In the genomic region with DNA sequence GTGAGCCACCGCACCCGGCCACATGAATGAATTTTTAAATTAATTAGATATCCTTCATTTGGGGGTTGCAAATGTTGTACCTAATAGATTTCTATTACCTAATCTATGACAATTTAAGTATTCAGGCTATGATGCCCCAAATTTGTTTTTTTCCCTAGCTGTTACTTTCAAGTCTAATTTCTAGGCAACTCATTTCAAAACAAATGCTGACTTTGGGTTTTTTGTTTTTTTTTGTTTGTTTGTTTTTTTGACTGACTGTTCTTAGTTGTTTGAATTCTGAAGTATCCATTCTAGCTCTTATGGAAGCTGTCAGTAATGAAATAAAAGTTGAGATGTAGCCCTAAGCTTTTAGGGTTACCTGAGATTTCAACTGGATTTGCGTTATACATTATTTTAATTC, we compare ENCODE assay signal across 24 cellular contexts.
DNase-seq lines count a peak whose midpoint lies in the region; ATAC-seq, FAIRE-seq and TF ChIP-seq lines count a peak whose summit lies in the region.
"Had no signal": no experiment of that assay in that cellular context is flagged by ENCODE, and none has a peak within 500 bp of the region (broad histone marks: within the 10 kb centered on the region; RNA-seq: fewer than 3 reads in every experiment).

No MANE protein-coding gene starts in this region.

- TF ChIP-seq EP300 in SK-N-SH (IDR thresholded peaks at IDR 0.05; ENCODE audit: borderline replicate concordance in 1 of 2, low read depth in 1 of 2, low read length in 1 of 2): no peak
- no peak for TF ChIP-seq EP300 in A549 (IDR thresholded peaks at IDR 0.05)
- TF ChIP-seq EP300 in K562 (IDR thresholded peaks at IDR 0.05; ENCODE audit: low read length): no peak

- no TSS peak for BruUV-seq in K562 (replicated peaks; lab: Mats Ljungman, UMichigan)

- H3K36me3 ChIP-seq in SK-N-SH (replicated peaks in 1 of 2; ENCODE audit: control insufficient read depth in 1 of 2, insufficient read depth in 2 of 2, low read length in 1 of 2) (no peaks in the 10 kb centered on the region), K562 (ENCODE audit: control insufficient read depth, insufficient read depth, low read length) (no peaks in the 10 kb centered on the region)
- H3K36me3 ChIP-seq: BE2C, BLaER1 had no signal

- DNase-seq in SK-N-SH (no peak), A549 (ENCODE audit: low read depth in 1 of 2, low spot score in 1 of 2) (no peak), K562 (ENCODE audit: extremely low read depth in 1 of 4, low spot score in 3 of 4) (no peak)
- DNase-seq in activated CD4-positive, alpha-beta T cell treated with anti-CD3 and anti-CD28 coated beads for 4 hours: no peak
- DNase-seq: ACHN; BE2C; C1 segment of cervical spinal cord; CD4-positive, alpha-beta memory T cell; CD4-positive, CD25-positive, alpha-beta regulatory T cell; CD8-positive, alpha-beta memory T cell; COR-L47; DMS 273 treated with DMSO at 0.1 percent for 48 hours; DMS153; DMS53; DMS79; DND-41; EL; GDM1 had no signal

- H3K79me2 ChIP-seq in SK-N-SH (ENCODE audit: insufficient read depth): no peaks in the 10 kb centered on the region
- H3K79me2 ChIP-seq in K562 (ENCODE audit: control insufficient read depth, insufficient read depth, low read length): no peaks in the 10 kb centered on the region

- H3F3A ChIP-seq in SK-N-SH (replicated peaks; ENCODE audit: insufficient read depth): peaks cover 6% of the 10 kb centered on the region

- H3K9me3 ChIP-seq in SK-N-SH (no peaks in the 10 kb centered on the region; the same call in 1 of the 2 replicates), A549 (no peaks in the 10 kb centered on the region), K562 (replicated peaks; ENCODE audit: control insufficient read depth, insufficient read depth, low read depth, low read length) (no peaks in the 10 kb centered on the region)
- H3K9me3 ChIP-seq: BE2C, BLaER1 had no signal

- H3K4me1 ChIP-seq in SK-N-SH (ENCODE audit: control insufficient read depth in 1 of 2, insufficient read depth in 2 of 2, low read depth in 1 of 2, low read length in 1 of 2) (no peaks in the 10 kb centered on the region), A549 (no peaks in the 10 kb centered on the region), K562 (replicated peaks in 1 of 2; ENCODE audit: control insufficient read depth in 2 of 2, insufficient read depth in 2 of 2, low read length in 2 of 2) (peaks cover 0 to 14% of the 10 kb centered on the region in 2 experiments; a peak in 3 of 5 replicates)
- H3K4me1 ChIP-seq: BE2C had no signal

- H3K27ac ChIP-seq in SK-N-SH (ENCODE audit: low read depth in 2 of 2, low read length in 1 of 2) (no peak overlapping the region), A549 (no peak overlapping the region), K562 (ENCODE audit: extremely low read depth, low read depth, low read length) (no peak overlapping the region)
- H3K27ac ChIP-seq: 22Rv1, BLaER1 had no signal

- H3K4me2 ChIP-seq in SK-N-SH (no peak overlapping the region), A549 (no peak overlapping the region), K562 (ENCODE audit: insufficient read depth, low read length) (no peak overlapping the region)
- H3K4me2 ChIP-seq: BLaER1 had no signal

- CTCF ChIA-PET in SK-N-SH (lab: Yijun Ruan, JAX): interaction anchor here (0.6 to 1.6 kb wide), 2 partner anchors 13 to 62 kb away, joined by 3 read pairs; partner anchors contain the start of gene CREM
- CTCF ChIA-PET in A549 (lab: Yijun Ruan, JAX): interaction anchor here (0.6 to 1.0 kb wide), 3 partner anchors 24 to 247 kb away, joined by 3 to 5 read pairs (median 4); no protein-coding TSS in a partner anchor
- CTCF ChIA-PET in K562 (lab: Yijun Ruan, JAX; ENCODE audit: low intra/inter-chr PET ratio): no interaction called here

- intact Hi-C loops in K562 (cut with micrococcal nuclease): no loop called here

- H3K27me3 ChIP-seq in SK-N-SH (ENCODE audit: insufficient read depth) (no peaks in the 10 kb centered on the region), K562 (ENCODE audit: control insufficient read depth in 2 of 2, insufficient read depth in 2 of 2, low read length in 2 of 2) (no peaks in the 10 kb centered on the region)
- H3K27me3 ChIP-seq: BE2C, BLaER1 had no signal

- H3K9ac ChIP-seq in SK-N-SH: no peak overlapping the region
- H3K9ac ChIP-seq in K562 (ENCODE audit: insufficient read depth in 1 of 2, low read depth in 2 of 2, low read length in 2 of 2): no peak overlapping the region
- H3K9ac ChIP-seq: BLaER1 had no signal

- POLR2A ChIA-PET in SK-N-SH (lab: Yijun Ruan, JAX): no interaction called here
- POLR2A ChIA-PET in A549 (lab: Yijun Ruan, JAX): no interaction called here
- POLR2A ChIA-PET in K562 (lab: Yijun Ruan, JAX): no interaction called here

- no peaks in the 10 kb centered on the region for H3K9me1 ChIP-seq in K562 (ENCODE audit: control insufficient read depth, insufficient read depth, low read length)

- H2AFZ ChIP-seq in SK-N-SH (ENCODE audit: low read depth): peak overlapping the region; percentile 65; the same call in 1 of the 2 replicates
- no peak overlapping the region for H2AFZ ChIP-seq in K562 (ENCODE audit: low read depth, low read length)

- H3K4me3 ChIP-seq in SK-N-SH (ENCODE audit: low read depth in 2 of 2, low read length in 1 of 2) (no peak overlapping the region), A549 (no peak overlapping the region), K562 (no peak overlapping the region)
- H3K4me3 ChIP-seq: BLaER1, GM12878 had no signal

- H3K9me2 ChIP-seq in SK-N-SH: no peaks in the 10 kb centered on the region

- in situ Hi-C loops in K562 (cut with MboI): no loop called here

- FAIRE-seq in A549 (lab: Jason Lieb, UNC) (no peak), K562 (lab: Jason Lieb, UNC) (no peak)
- FAIRE-seq: GM12878, GM12892, GM18507 had no signal

- TF ChIP-seq POLR2A in A549 (IDR thresholded peaks at IDR 0.05; ENCODE audit: low read length) (no peak), K562 (conservative IDR thresholded peaks at IDR 0.05) (no peak)

- H4K20me1 ChIP-seq in SK-N-SH (ENCODE audit: insufficient read depth): no peaks in the 10 kb centered on the region
- H4K20me1 ChIP-seq in K562 (replicated peaks; ENCODE audit: control insufficient read depth, insufficient read depth, low read length): no peaks in the 10 kb centered on the region
- H4K20me1 ChIP-seq: BLaER1 had no signal

- 97% methylated on average over 3 of the region's 3 CpGs for WGBS in SK-N-SH (ENCODE audit: low lambda C conversion rate)
- WGBS in A549 (ENCODE audit: missing lambda C conversion rate): 95% methylated on average over 3 of the region's 3 CpGs
- 93% methylated on average over 3 of the region's 3 CpGs for WGBS in K562 (ENCODE audit: insufficient coverage, low coverage, missing lambda C conversion rate)

- no peak for ATAC-seq in SK-N-SH treated with all-trans-retinoic acid at 6 μM for 48 hours
- ATAC-seq in A549: no peak
- no peak for ATAC-seq in K562
- ATAC-seq: GM12878 had no signal

- TF ChIP-seq RAD21 in SK-N-SH (IDR thresholded peaks at IDR 0.05; ENCODE audit: low read length) (no peak), A549 (conservative IDR thresholded peaks at IDR 0.05 in 1 of 2, IDR thresholded peaks at IDR 0.05 in 1 of 2) (no peak), K562 (CRISPR knock-in tag; conservative IDR thresholded peaks at IDR 0.05 in 1 of 2, IDR thresholded peaks at IDR 0.05 in 1 of 2) (no peak)

- TF ChIP-seq CTCF in SK-N-SH (IDR thresholded peaks at IDR 0.05) (no peak), A549 (IDR thresholded peaks at IDR 0.05) (no peak), K562 (IDR thresholded peaks at IDR 0.05 in 2 of 3, conservative IDR thresholded peaks at IDR 0.05 in 1 of 3; ENCODE audit: insufficient read depth in 2 of 3, low read depth in 1 of 3, low read length in 3 of 3) (no peak)

TF ChIP-seq in SK-N-SH, 30 proteins besides CTCF, POLR2A, EP300 and RAD21 (continues in another document):
- no peak for TF ChIP-seq FOXJ3 (CRISPR knock-in tag; IDR thresholded peaks at IDR 0.05)
- TF ChIP-seq NRF1 (IDR thresholded peaks at IDR 0.05; ENCODE audit: low read depth, low read length): no peak
- no peak for TF ChIP-seq YY1 (IDR thresholded peaks at IDR 0.05; ENCODE audit: low read depth)
- TF ChIP-seq MAX (IDR thresholded peaks at IDR 0.05; ENCODE audit: low read depth): no peak
- no peak for TF ChIP-seq TAF1 (IDR thresholded peaks at IDR 0.05; ENCODE audit: borderline replicate concordance, low read depth, low read length)

TF ChIP-seq in SK-N-SH treated with all-trans-retinoic acid at 6 μM for 48 hours, 23 proteins besides CTCF, POLR2A, EP300 and RAD21 (continues in another document):
- TF ChIP-seq ISL1 (CRISPR knock-in tag; IDR thresholded peaks at IDR 0.05): no peak

TF ChIP-seq in A549, 52 proteins besides CTCF, POLR2A, EP300 and RAD21:
- TF ChIP-seq MAFK (IDR thresholded peaks at IDR 0.05; ENCODE audit: partially characterized antibody) (peak; percentile 55), HOXA7 (CRISPR knock-in tag; IDR thresholded peaks at IDR 0.05) (no peak)

TF ChIP-seq in K562, 482 proteins besides CTCF, POLR2A, EP300 and RAD21 (continues in another document):
- TF ChIP-seq MAFG (tag; conservative IDR thresholded peaks at IDR 0.05) (peak; percentile 41; the same call in 1 of the 2 replicates), MAFF (IDR thresholded peaks at IDR 0.05; ENCODE audit: low read length) (peak; percentile 52; the same call in 1 of the 2 replicates), C11orf30 (IDR thresholded peaks at IDR 0.05; ENCODE audit: low read depth) (peak; percentile 69), MAFK (IDR thresholded peaks at IDR 0.05; ENCODE audit: low read length) (peak; percentile 9; the same call in 1 of the 2 replicates), ZNF133 (CRISPR knock-in tag; IDR thresholded peaks at IDR 0.05) (no peak), ATF7 (IDR thresholded peaks at IDR 0.05) (no peak), PTTG1 (tag; IDR thresholded peaks at IDR 0.05; ENCODE audit: low read depth) (no peak), JUN (IDR thresholded peaks at IDR 0.05; ENCODE audit: borderline replicate concordance, low read depth, low read length) (no peak), JUN (CRISPR knock-in tag; IDR thresholded peaks at IDR 0.05; ENCODE audit: borderline replicate concordance) (no peak), ZNF316 (IDR thresholded peaks at IDR 0.05) (peak; percentile 86)
